In the genomic region with DNA sequence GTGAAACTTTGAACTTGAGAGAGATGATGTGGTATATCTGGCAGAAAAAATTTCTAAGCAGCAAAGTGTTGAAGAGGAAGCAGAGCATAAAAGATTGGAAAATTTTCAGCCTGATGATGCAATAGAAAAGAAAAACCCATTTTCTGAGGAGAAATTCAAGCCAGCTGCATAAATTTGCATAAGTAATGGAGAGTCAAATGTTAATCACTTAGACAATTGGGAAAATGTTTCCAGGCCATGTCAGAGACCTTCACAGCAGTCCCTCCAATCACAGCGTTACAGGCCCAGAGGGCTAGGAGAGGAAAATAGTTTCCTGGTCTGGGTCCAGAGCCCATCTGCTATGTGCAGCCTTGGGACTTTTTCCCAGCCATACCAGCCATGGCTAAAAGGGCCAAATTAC, we compare ENCODE assay signal across 2 cellular contexts.
TF ChIP-seq lines count a peak whose summit lies in the region.

No MANE protein-coding gene starts in this region.

TF ChIP-seq in HepG2, 621 proteins besides CTCF, POLR2A, EP300 and RAD21 (continued from another document):
- TF ChIP-seq, protein P1, sequence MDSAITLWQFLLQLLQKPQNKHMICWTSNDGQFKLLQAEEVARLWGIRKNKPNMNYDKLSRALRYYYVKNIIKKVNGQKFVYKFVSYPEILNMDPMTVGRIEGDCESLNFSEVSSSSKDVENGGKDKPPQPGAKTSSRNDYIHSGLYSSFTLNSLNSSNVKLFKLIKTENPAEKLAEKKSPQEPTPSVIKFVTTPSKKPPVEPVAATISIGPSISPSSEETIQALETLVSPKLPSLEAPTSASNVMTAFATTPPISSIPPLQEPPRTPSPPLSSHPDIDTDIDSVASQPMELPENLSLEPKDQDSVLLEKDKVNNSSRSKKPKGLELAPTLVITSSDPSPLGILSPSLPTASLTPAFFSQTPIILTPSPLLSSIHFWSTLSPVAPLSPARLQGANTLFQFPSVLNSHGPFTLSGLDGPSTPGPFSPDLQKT (CRISPR knock-in tag; IDR thresholded peaks at IDR 0.05; ENCODE audit: borderline replicate concordance): no peak

TF ChIP-seq in SK-N-SH treated with all-trans-retinoic acid at 6 μM for 48 hours, 23 proteins besides CTCF, POLR2A, EP300 and RAD21 (continued from another document):
- TF ChIP-seq ZNF565 (CRISPR knock-in tag; conservative IDR thresholded peaks at IDR 0.05; ENCODE audit: low read depth) (no peak), ZFP3 (CRISPR knock-in tag; IDR thresholded peaks at IDR 0.05) (no peak), ARNTL (CRISPR knock-in tag; IDR thresholded peaks at IDR 0.05; ENCODE audit: borderline replicate concordance, low read depth) (no peak)
